Comparison of ENCODE assay signal across 9 cellular contexts in the genomic region with DNA sequence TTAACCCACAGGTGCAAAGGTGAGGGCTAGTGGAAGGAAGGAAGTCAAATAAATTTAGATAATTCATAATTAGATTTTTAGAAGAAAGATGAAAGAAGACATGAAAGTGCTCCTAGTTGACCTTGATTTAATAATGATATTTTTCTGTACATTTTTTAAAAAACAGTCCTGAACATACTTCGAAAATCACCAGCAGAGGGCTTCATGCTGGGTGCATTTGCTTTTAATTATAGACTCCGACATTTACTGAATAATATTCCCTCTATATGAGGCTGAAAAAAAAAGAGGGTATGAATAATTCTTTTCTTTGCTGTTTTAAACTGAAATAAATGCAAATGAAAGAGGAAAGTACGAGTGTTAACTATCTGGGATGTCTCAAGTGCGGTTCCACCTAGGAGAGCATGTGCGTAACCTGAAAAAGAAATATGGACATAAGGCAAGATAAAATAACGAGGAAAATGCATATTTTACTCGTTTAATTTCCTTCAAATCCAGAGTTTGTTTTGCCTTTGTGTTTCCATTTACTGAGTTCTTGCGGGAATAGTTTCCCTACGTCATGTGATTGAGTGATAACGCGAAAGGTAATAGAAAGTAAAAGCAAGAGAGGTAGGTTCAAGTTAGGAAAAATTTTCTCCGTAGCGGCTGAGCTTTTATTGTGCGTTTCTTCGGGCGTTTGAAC. TPM values are rescaled to one million over a fixed set of nuclear protein-coding genes. Genes with fewer than 3 reads are reported as not detected.
DNase-seq lines count a peak whose midpoint lies in the region; ATAC-seq and TF ChIP-seq lines count a peak whose summit lies in the region.
"Had no signal": no experiment of that assay in that cellular context is flagged by ENCODE, and none has a peak within 500 bp of the region (broad histone marks: within the 10 kb centered on the region; RNA-seq: fewer than 3 reads in every experiment).

No MANE protein-coding gene starts in this region.

- H3K4me3 ChIP-seq in HAP-1 = peak overlapping the region; percentile 10; the same call in 1 of the 2 replicates
- peak overlapping the region; percentile 68 for H3K4me3 ChIP-seq in MM.1S (ENCODE audit: low read length)

- H2AFZ ChIP-seq in MM.1S (ENCODE audit: low read length) = peak overlapping the region; percentile 94

- H3K4me2 ChIP-seq in MM.1S (ENCODE audit: low read depth, low read length) = peak overlapping the region; percentile 79

- intact Hi-C loops in natural killer cell (cut with micrococcal nuclease) = no loop called here

- peak overlapping the region; percentile 80 for H3K4me3 Mint-ChIP-seq in activated T-cell treated with anti-CD3 and anti-CD28 coated beads, Interleukin-2, amount 50 U/mL, for 24 hours
- H3K4me3 Mint-ChIP-seq in chondrocyte (ENCODE audit: unreplicated experiment) (peak overlapping the region; percentile 85), natural killer cell (peak overlapping the region; percentile 79)

- H3F3A ChIP-seq in MM.1S (ENCODE audit: insufficient read depth, low read length) = no peaks in the 10 kb centered on the region; the same call in 1 of the 2 replicates

- no peak for ATAC-seq in natural killer cell
- ATAC-seq: HCT116 had no signal

- H3K9me2 ChIP-seq in MM.1S (replicated peaks; ENCODE audit: insufficient read depth, low read length) = no peaks in the 10 kb centered on the region

- peaks cover 36% of the 10 kb centered on the region for H3K27me3 ChIP-seq in HAP-1 (ENCODE audit: low read depth)
- H3K27me3 ChIP-seq in MM.1S (replicated peaks; ENCODE audit: insufficient read depth, low read length) = peaks cover 3% of the 10 kb centered on the region; the same call in 1 of the 2 replicates

- in situ Hi-C loops in HAP-1 (cut with MboI; ENCODE audit: low sequenced_read_pairs) = no loop called here

- no peaks in the 10 kb centered on the region for H3K79me2 ChIP-seq in MM.1S (ENCODE audit: low read length)

- H4K20me1 ChIP-seq in MM.1S (ENCODE audit: insufficient read depth, low read length) = no peaks in the 10 kb centered on the region

- TF ChIP-seq CTCF in MM.1S (IDR thresholded peaks at IDR 0.05; ENCODE audit: low read length) = peak; percentile 59
- peak; percentile 78 for TF ChIP-seq CTCF in chondrocyte (IDR thresholded peaks at IDR 0.05)
- TF ChIP-seq CTCF in natural killer cell (IDR thresholded peaks at IDR 0.05) = no peak

- H3K27ac ChIP-seq in MM.1S (ENCODE audit: low read length) = no peak overlapping the region

- no peaks in the 10 kb centered on the region for H3K9me3 Mint-ChIP-seq in activated T-cell treated with anti-CD3 and anti-CD28 coated beads, Interleukin-2, amount 50 U/mL, for 24 hours
- H3K9me3 Mint-ChIP-seq in chondrocyte (ENCODE audit: low read depth) = no peaks in the 10 kb centered on the region
- H3K9me3 Mint-ChIP-seq in natural killer cell = peaks cover 2 to 3% of the 10 kb centered on the region in 2 donors

- no peaks in the 10 kb centered on the region for H3K36me3 Mint-ChIP-seq in activated T-cell treated with anti-CD3 and anti-CD28 coated beads, Interleukin-2, amount 50 U/mL, for 24 hours (ENCODE audit: low read depth)
- no peaks in the 10 kb centered on the region for H3K36me3 Mint-ChIP-seq in chondrocyte (ENCODE audit: low read depth)
- H3K36me3 Mint-ChIP-seq in natural killer cell = no peaks in the 10 kb centered on the region

- H3K27me3 Mint-ChIP-seq in activated T-cell treated with anti-CD3 and anti-CD28 coated beads, Interleukin-2, amount 50 U/mL, for 24 hours = peaks cover 69% of the 10 kb centered on the region
- H3K27me3 Mint-ChIP-seq in chondrocyte (ENCODE audit: low read depth) (peaks cover 3% of the 10 kb centered on the region), natural killer cell (ENCODE audit: low read depth in 2 of 2) (peaks cover 27 to 52% of the 10 kb centered on the region in 2 donors)

- H3K9me3 ChIP-seq in HAP-1 (no peaks in the 10 kb centered on the region), MM.1S (replicated peaks; ENCODE audit: insufficient read depth, low read length) (no peaks in the 10 kb centered on the region)

- peak overlapping the region; percentile 20; the same call in 1 of the 2 replicates for H3K9ac ChIP-seq in MM.1S (ENCODE audit: low read length)

- H3K36me3 ChIP-seq in HAP-1 (replicated peaks) = no peaks in the 10 kb centered on the region
- no peaks in the 10 kb centered on the region for H3K36me3 ChIP-seq in MM.1S (replicated peaks; ENCODE audit: insufficient read depth, low read length)

- peaks cover 22% of the 10 kb centered on the region for H3K4me1 Mint-ChIP-seq in activated T-cell treated with anti-CD3 and anti-CD28 coated beads, Interleukin-2, amount 50 U/mL, for 24 hours (ENCODE audit: low read depth)
- H3K4me1 Mint-ChIP-seq in chondrocyte (ENCODE audit: low read depth) (peaks cover 29% of the 10 kb centered on the region), natural killer cell (peaks cover 0 to 16% of the 10 kb centered on the region in 2 donors)

- H3K27ac Mint-ChIP-seq in activated T-cell treated with anti-CD3 and anti-CD28 coated beads, Interleukin-2, amount 50 U/mL, for 24 hours = no peak overlapping the region
- H3K27ac Mint-ChIP-seq in chondrocyte (ENCODE audit: unreplicated experiment) (peak overlapping the region; percentile 65), natural killer cell (no peak overlapping the region)

- H3K4me1 ChIP-seq in HAP-1 (no peaks in the 10 kb centered on the region), MM.1S (ENCODE audit: low read length) (no peaks in the 10 kb centered on the region)

- no peak for DNase-seq in activated T-cell treated with anti-CD3 and anti-CD28 coated beads, Interleukin-2, amount 50 U/mL, for 24 hours
- no peak for DNase-seq in activated T-cell treated with anti-CD3 and anti-CD28 coated beads for 4 hours
- no peak for DNase-seq in HAP-1 (ENCODE audit: low spot score in 2 of 2)
- peak; percentile 32 for DNase-seq in MM.1S
- no peak for DNase-seq in chondrocyte (ENCODE audit: low spot score)
- no peak for DNase-seq in natural killer cell
- DNase-seq in foreskin melanocyte = no peak
- no peak for DNase-seq in C1 segment of cervical spinal cord (lab: John Stamatoyannopoulos, UW)

RNA-seq across cellular contexts. Expression of a gene that starts 3.1 kb away (rescaled TPM):
- total RNA-seq in chondrocyte = 6.4 to 16.7 TPM (median 14.8 TPM) in 3 replicates
- total RNA-seq in natural killer cell = not detected
